Comparison of ENCODE assay signal across 8 cellular contexts in genomic region chr2:173966274-173967098, GRCh38. TPM values are rescaled to one million over a fixed set of nuclear protein-coding genes. Genes with fewer than 3 reads are reported as not detected.
DNase-seq lines count a peak whose midpoint lies in the region; ATAC-seq and TF ChIP-seq lines count a peak whose summit lies in the region.

No MANE protein-coding gene starts in this region.

- no peaks in the 10 kb centered on the region for H3K9me3 ChIP-seq in CD4-positive, CD25-positive, alpha-beta regulatory T cell (ENCODE audit: control insufficient read depth in 2 of 2, low read length in 2 of 2)
- H3K9me3 ChIP-seq in MG63, result peaks cover 2% of the 10 kb centered on the region; the same call in 1 of the 2 replicates

- intact Hi-C loops in dorsolateral prefrontal cortex (cut with DNase I), result loop anchor here (5.0 to 10.0 kb wide), 4 partner anchors 71 to 368 kb away; partner anchors contain the start of genes OLA1 (in 1 of the 2) and SP9 (in 1 of the 2)

- DNase-seq in CD4-positive, CD25-positive, alpha-beta regulatory T cell, result no peak
- no peak for DNase-seq in MG63
- no peak for DNase-seq in dorsolateral prefrontal cortex
- DNase-seq in neural crest cell (ENCODE audit: low read depth, low spot score), result no peak
- DNase-seq in activated CD8-positive, alpha-beta memory T cell treated with anti-CD3 and anti-CD28 coated beads for 24 hours, result no peak

- peak overlapping the region; percentile 91 for H3K4me3 ChIP-seq in CD4-positive, CD25-positive, alpha-beta regulatory T cell (ENCODE audit: low read depth, low read length)
- peak overlapping the region; percentile 60 for H3K4me3 ChIP-seq in MG63
- peak overlapping the region; percentile 65 to 100 (median 94) for H3K4me3 ChIP-seq in dorsolateral prefrontal cortex

- peaks cover 0 to 3% (median 0%) of the 10 kb centered on the region in 7 donors for H3K9me3 Mint-ChIP-seq in CD4-positive, CD25-positive, alpha-beta regulatory T cell
- no peaks in the 10 kb centered on the region for H3K9me3 Mint-ChIP-seq in neural crest cell

- H3K27me3 Mint-ChIP-seq in CD4-positive, CD25-positive, alpha-beta regulatory T cell, result peaks cover 11% of the 10 kb centered on the region
- peaks cover 5% of the 10 kb centered on the region for H3K27me3 Mint-ChIP-seq in neural crest cell (ENCODE audit: low read depth)

- H3K4me3 Mint-ChIP-seq in CD4-positive, CD25-positive, alpha-beta regulatory T cell, result peak overlapping the region; percentile 93 to 100 (median 98)
- peak overlapping the region; percentile 100 for H3K4me3 Mint-ChIP-seq in neural crest cell

- peak overlapping the region; percentile 97 to 99 (median 99) for H3K27ac Mint-ChIP-seq in CD4-positive, CD25-positive, alpha-beta regulatory T cell
- H3K27ac Mint-ChIP-seq in neural crest cell (ENCODE audit: unreplicated experiment), result peak overlapping the region; percentile 97

- H3K36me3 ChIP-seq in CD4-positive, CD25-positive, alpha-beta regulatory T cell (ENCODE audit: control insufficient read depth, insufficient read depth, low read length), result no peaks in the 10 kb centered on the region
- peaks cover 16% of the 10 kb centered on the region for H3K36me3 ChIP-seq in MG63

- peak overlapping the region; percentile 99 for H3K27ac ChIP-seq in CD4-positive, CD25-positive, alpha-beta regulatory T cell (ENCODE audit: insufficient read depth, low read length, poor library complexity, severe bottlenecking)
- peak overlapping the region; percentile 98 to 100 (median 100) for H3K27ac ChIP-seq in dorsolateral prefrontal cortex

- peaks cover 21% of the 10 kb centered on the region for H3K4me1 ChIP-seq in CD4-positive, CD25-positive, alpha-beta regulatory T cell (ENCODE audit: control insufficient read depth, insufficient read depth, low read length, poor library complexity, severe bottlenecking)

- H3K27me3 ChIP-seq in CD4-positive, CD25-positive, alpha-beta regulatory T cell (ENCODE audit: control insufficient read depth, insufficient read depth, low read length), result no peaks in the 10 kb centered on the region
- no peaks in the 10 kb centered on the region for H3K27me3 ChIP-seq in MG63
- no peaks in the 10 kb centered on the region for H3K27me3 ChIP-seq in dorsolateral prefrontal cortex

- no peak for ATAC-seq in CD4-positive, CD25-positive, alpha-beta regulatory T cell (ENCODE audit: low read depth in 2 of 2)
- ATAC-seq in GM18870 (IDR thresholded peaks at IDR 0.05; ENCODE audit: unreplicated experiment), result no peak
- ATAC-seq in GM21447 (IDR thresholded peaks at IDR 0.05; ENCODE audit: unreplicated experiment), result no peak
- ATAC-seq in activated CD4-positive, CD25-positive, alpha-beta regulatory T cell treated with anti-CD3 and anti-CD28 coated beads, Interleukin-2, amount 50 U/mL, for 24 hours, result no peak

- no peak for TF ChIP-seq CTCF in dorsolateral prefrontal cortex (IDR thresholded peaks at IDR 0.05 in 54 of 56, conservative IDR thresholded peaks at IDR 0.05 in 2 of 56; ENCODE audit: low read depth in 1 of 56, partially characterized antibody in 56 of 56)
- TF ChIP-seq CTCF in neural crest cell (conservative IDR thresholded peaks at IDR 0.05), result no peak

- peaks cover 14 to 36% (median 22%) of the 10 kb centered on the region in 4 donors for H3K4me1 Mint-ChIP-seq in CD4-positive, CD25-positive, alpha-beta regulatory T cell
- H3K4me1 Mint-ChIP-seq in neural crest cell, result peaks cover 28% of the 10 kb centered on the region

- peaks cover 7% of the 10 kb centered on the region for H3K36me3 Mint-ChIP-seq in CD4-positive, CD25-positive, alpha-beta regulatory T cell
- peaks cover 14% of the 10 kb centered on the region for H3K36me3 Mint-ChIP-seq in neural crest cell (ENCODE audit: low read depth)

RNA-seq across cellular contexts. Expression of gene SP3, which starts 1.3 kb away (rescaled TPM):
- 153 TPM for total RNA-seq in CD4-positive, CD25-positive, alpha-beta regulatory T cell
- polyA plus RNA-seq in CD4-positive, CD25-positive, alpha-beta regulatory T cell, result 10 to 100 TPM; 65.9 to 85.9 (median 76.4) TPM
- 64.7 and 68.4 TPM in 2 replicates for total RNA-seq in MG63 (2014; rRNA removed; shearing (Covaris generic); ENCODE audit: low replicate concordance)
- total RNA-seq in dorsolateral prefrontal cortex (10 to 100 TPM; 41.4 to 79.2 (median 59.4) TPM), neural crest cell (99.5 and 105 TPM in 2 replicates)
